In the genomic region with DNA sequence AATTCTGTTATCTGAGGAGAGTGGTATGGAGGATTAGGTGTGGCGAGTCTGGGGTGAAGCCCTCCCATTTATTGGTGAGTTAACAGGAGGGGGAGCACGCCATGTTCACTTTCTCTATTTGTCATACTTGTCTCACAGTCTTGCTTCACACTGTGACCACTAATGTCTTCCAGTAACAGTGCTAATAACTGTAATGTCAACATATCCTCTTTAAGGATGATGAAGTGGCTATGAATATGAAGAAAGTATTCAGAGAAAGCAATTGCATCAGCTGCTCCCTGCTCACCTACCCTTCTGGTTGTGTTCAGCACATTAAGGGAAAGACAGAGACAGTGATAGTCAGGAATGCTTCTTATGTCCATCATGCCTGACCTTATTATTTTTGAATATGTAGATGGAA, we compare ENCODE assay signal across 19 cellular contexts.
A peak's percentile ranks its signal among the peaks of the same experiment; 100 is the strongest.
DNase-seq lines count a peak whose midpoint lies in the region; ATAC-seq, FAIRE-seq and TF ChIP-seq lines count a peak whose summit lies in the region.
"Had no signal": no experiment of that assay in that cellular context is flagged by ENCODE, and none has a peak within 500 bp of the region (broad histone marks: within the 10 kb centered on the region; RNA-seq: fewer than 3 reads in every experiment).

No MANE protein-coding gene starts in this region.

- H3K4me3 ChIP-seq in PC-9: no peak overlapping the region
- H3K4me3 ChIP-seq in skeletal muscle cell (ENCODE audit: low read depth, low read length): no peak overlapping the region
- H3K4me3 ChIP-seq: BLaER1, prostate gland had no signal

- H3F3A ChIP-seq in PC-9 (ENCODE audit: insufficient read depth, low read depth): no peaks in the 10 kb centered on the region

- no peaks in the 10 kb centered on the region for H3K36me3 Mint-ChIP-seq in T-helper 17 cell (ENCODE audit: low read depth)
- H3K36me3 Mint-ChIP-seq: naive thymus-derived CD4-positive, alpha-beta T cell; stimulated activated memory B cell treated with anti-CD40 and anti-IgM and Interleukin-4, amounts not matched to agents 10 μg/mL and 1 μg/mL and 100 μg/mL, for 72 hours; type B pancreatic cell had no signal

- no peak for TF ChIP-seq CTCF in PC-9 (conservative IDR thresholded peaks at IDR 0.05)

- H3K9me3 ChIP-seq in PC-9 (ENCODE audit: insufficient read depth, low read depth) (no peaks in the 10 kb centered on the region; the same call in 1 of the 2 replicates), T-helper 17 cell (ENCODE audit: control insufficient read depth, low read length, poor library complexity, severe bottlenecking) (no peaks in the 10 kb centered on the region)
- H3K9me3 ChIP-seq: prostate gland had no signal

- no peaks in the 10 kb centered on the region for H3K4me1 Mint-ChIP-seq in T-helper 17 cell
- H3K4me1 Mint-ChIP-seq: naive thymus-derived CD4-positive, alpha-beta T cell; stimulated activated memory B cell treated with anti-CD40 and anti-IgM and Interleukin-4, amounts not matched to agents 10 μg/mL and 1 μg/mL and 100 μg/mL, for 72 hours had no signal

- no peaks in the 10 kb centered on the region for H4K20me1 ChIP-seq in PC-9 (ENCODE audit: insufficient read depth)
- H4K20me1 ChIP-seq: BLaER1 had no signal

- no TSS peak for BruUV-seq in PC-9 (replicated peaks; lab: Mats Ljungman, UMichigan)

- POLR2A ChIA-PET in PC-9 (lab: Charles Lee; ENCODE audit: unreplicated experiment): no interaction called here

- FAIRE-seq in H54 (lab: Jason Lieb, UNC): peak; percentile 93

- H3K36me3 ChIP-seq in PC-9 (ENCODE audit: low read depth): no peaks in the 10 kb centered on the region
- H3K36me3 ChIP-seq: BLaER1, prostate gland had no signal

- CTCF ChIA-PET in PC-9 (lab: Charles Lee): no interaction called here

- 0 out of 2 replicates have a peak overlapping the region, but pooled peaks have one; percentile 35 for H3K27ac ChIP-seq in PC-9
- H3K27ac ChIP-seq: BLaER1, prostate gland had no signal

- H3K27me3 Mint-ChIP-seq in T-helper 17 cell: no peaks in the 10 kb centered on the region
- H3K27me3 Mint-ChIP-seq: naive thymus-derived CD4-positive, alpha-beta T cell; stimulated activated memory B cell treated with anti-CD40 and anti-IgM and Interleukin-4, amounts not matched to agents 10 μg/mL and 1 μg/mL and 100 μg/mL, for 72 hours; type B pancreatic cell had no signal

- peaks cover 3% of the 10 kb centered on the region; the same call in 1 of the 2 replicates for H3K4me1 ChIP-seq in PC-9 (replicated peaks; ENCODE audit: insufficient read depth)
- H3K4me1 ChIP-seq: BLaER1, prostate gland had no signal

- no peaks in the 10 kb centered on the region for H3K27me3 ChIP-seq in PC-9 (ENCODE audit: insufficient read depth, low read depth)
- H3K27me3 ChIP-seq: BLaER1 had no signal

- intact Hi-C loops in PC-9 (cut with micrococcal nuclease; ENCODE audit: unreplicated experiment): no loop called here

- H3K79me2 ChIP-seq in PC-9 (ENCODE audit: low read depth): no peaks in the 10 kb centered on the region

- no peak for DNase-seq in H54 (ENCODE audit: insufficient read length, low spot score)
- no peak for DNase-seq in PC-9
- DNase-seq in fibroblast of gingiva (ENCODE audit: low read depth): peak; percentile 48
- DNase-seq in skeletal muscle cell (ENCODE audit: low read depth): peak; percentile 46
- DNase-seq in T-helper 17 cell: no peak
- no peak for DNase-seq in EL
- no peak for DNase-seq in putamen (ENCODE audit: low spot score)
- DNase-seq: effector memory CD4-positive, alpha-beta T cell; Kasumi-1; naive thymus-derived CD4-positive, alpha-beta T cell; NCI-H1417 treated with DMSO at 0.1 percent for 48 hours; NCI-H2227 treated with DMSO at 0.1 percent for 48 hours; SHP77 had no signal

- H3K4me2 ChIP-seq in PC-9: no peak overlapping the region
- H3K4me2 ChIP-seq: BLaER1 had no signal

- no peaks in the 10 kb centered on the region for H3K9me2 ChIP-seq in PC-9 (ENCODE audit: insufficient read depth)

- TF ChIP-seq POLR2A in H54 (IDR thresholded peaks at IDR 0.05; ENCODE audit: low read depth, low read length): no peak

- H2AFZ ChIP-seq in PC-9: peak overlapping the region; percentile 54; the same call in 1 of the 2 replicates

- no peak overlapping the region for H3K27ac Mint-ChIP-seq in T-helper 17 cell
- H3K27ac Mint-ChIP-seq: naive thymus-derived CD4-positive, alpha-beta T cell; stimulated activated memory B cell treated with anti-CD40 and anti-IgM and Interleukin-4, amounts not matched to agents 10 μg/mL and 1 μg/mL and 100 μg/mL, for 72 hours; type B pancreatic cell had no signal

- ATAC-seq in T-helper 17 cell (no peak), GM21717 (IDR thresholded peaks at IDR 0.05; ENCODE audit: unreplicated experiment) (no peak)
- ATAC-seq: activated CD4-positive, CD25-positive, alpha-beta regulatory T cell treated with anti-CD3 and anti-CD28 coated beads, Interleukin-2, amount 50 U/mL, for 24 hours; naive thymus-derived CD4-positive, alpha-beta T cell; stimulated activated memory B cell treated with anti-CD40 and anti-IgM and Interleukin-4, amounts not matched to agents 10 μg/mL and 1 μg/mL and 100 μg/mL, for 72 hours had no signal

- H3K4me3 Mint-ChIP-seq in T-helper 17 cell: no peak overlapping the region
- H3K4me3 Mint-ChIP-seq: naive thymus-derived CD4-positive, alpha-beta T cell; stimulated activated memory B cell treated with anti-CD40 and anti-IgM and Interleukin-4, amounts not matched to agents 10 μg/mL and 1 μg/mL and 100 μg/mL, for 72 hours; type B pancreatic cell had no signal

Comparison
In these comparisons a context has a peak if more than half of its experiments do, and no peak if none do; other contexts are left out.
1. DNase-seq: peak in fibroblast of gingiva (single experiment) and skeletal muscle cell (single experiment); none in H54 (single experiment), PC-9 (0 of 2), T-helper 17 cell (0 of 3), EL (single experiment) and putamen (single experiment).